Comparison of ENCODE assay signal across 1 cellular context in genomic region chr12:49503674-49504180, GRCh38.
TF ChIP-seq lines count a peak whose summit lies in the region.

No MANE protein-coding gene starts in this region.

TF ChIP-seq in HEK293, 187 proteins besides CTCF, POLR2A, EP300 and RAD21 (continued from another document):
- no peak for TF ChIP-seq PRDM2 (tag by site-specific recombination; IDR thresholded peaks at IDR 0.05; ENCODE audit: borderline replicate concordance)
- TF ChIP-seq ZNF529 (tag by site-specific recombination; IDR thresholded peaks at IDR 0.05; ENCODE audit: insufficient replicate concordance) = no peak
- no peak for TF ChIP-seq ZNF184 (tag by site-specific recombination; IDR thresholded peaks at IDR 0.05)
